In the genomic region with DNA sequence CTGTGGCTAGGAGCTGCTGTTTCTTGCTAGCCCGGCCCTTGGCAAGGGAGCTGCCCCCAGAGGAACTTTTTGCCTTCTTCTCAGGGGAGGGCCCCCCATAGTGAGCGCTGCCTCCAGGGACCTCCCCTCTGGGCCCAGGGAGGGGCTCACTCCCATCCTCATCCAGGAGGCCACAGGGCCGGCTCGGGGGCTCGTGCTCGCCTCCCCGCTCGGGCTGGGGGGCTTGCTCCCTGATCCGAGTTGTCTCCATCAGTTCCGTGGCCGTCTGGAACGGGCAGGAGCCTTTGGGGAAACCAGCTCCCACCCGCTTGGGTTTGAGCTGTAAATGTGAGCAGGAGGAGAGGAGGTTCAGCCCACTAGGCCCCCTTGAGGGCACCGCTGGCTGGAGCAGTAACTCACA, we compare ENCODE assay signal across 21 cellular contexts. TPM values are rescaled to one million over a fixed set of nuclear protein-coding genes. Genes with fewer than 3 reads are reported as not detected.
DNase-seq lines count a peak whose midpoint lies in the region; ATAC-seq, FAIRE-seq and TF ChIP-seq lines count a peak whose summit lies in the region.
"Had no signal": no experiment of that assay in that cellular context is flagged by ENCODE, and none has a peak within 500 bp of the region (broad histone marks: within the 10 kb centered on the region; RNA-seq: fewer than 3 reads in every experiment).

No MANE protein-coding gene starts in this region.

- H3K18ac ChIP-seq in H1 (ENCODE audit: extremely low read depth, low read length), result no peak overlapping the region

- H2BK20ac ChIP-seq in H1 (ENCODE audit: low read length), result no peak overlapping the region

- H2BK5ac ChIP-seq in H1 (ENCODE audit: low read depth, low read length), result no peak overlapping the region

- no peak overlapping the region for H3K4me3 Mint-ChIP-seq in stimulated activated effector memory CD8-positive, alpha-beta T cell treated with anti-CD3 and anti-CD28 coated beads, Interleukin-12 subunit alpha, Interleukin-12 subunit beta, amount 100 ng/mL, for 72 hours
- no peak overlapping the region for H3K4me3 Mint-ChIP-seq in activated naive CD8-positive, alpha-beta T cell treated with anti-CD3 and anti-CD28 coated beads, Interleukin-2, amount 50 U/mL, for 24 hours
- H3K4me3 Mint-ChIP-seq: CD14-positive monocyte; CD4-positive, alpha-beta memory T cell; HFFc6 had no signal

- peak overlapping the region; percentile 66; the same call in 1 of the 2 replicates for H4K8ac ChIP-seq in H1 (ENCODE audit: extremely low read depth, insufficient read depth, low read length)

- peaks cover 19% of the 10 kb centered on the region for H3K36me3 Mint-ChIP-seq in stimulated activated effector memory CD8-positive, alpha-beta T cell treated with anti-CD3 and anti-CD28 coated beads, Interleukin-12 subunit alpha, Interleukin-12 subunit beta, amount 100 ng/mL, for 72 hours
- H3K36me3 Mint-ChIP-seq in activated naive CD8-positive, alpha-beta T cell treated with anti-CD3 and anti-CD28 coated beads, Interleukin-2, amount 50 U/mL, for 24 hours (ENCODE audit: low read depth), result no peaks in the 10 kb centered on the region

- peaks cover 39% of the 10 kb centered on the region for H3K36me3 ChIP-seq in BLaER1
- H3K36me3 ChIP-seq in BLaER1 treated with 17β-estradiol and CSF1 and Interleukin-3, amounts not matched to agents 10 nM and 100 nM, result peaks cover 15 to 67% (median 42%) of the 10 kb centered on the region in 11 experiments
- peaks cover 0 to 3% (median under 1%) of the 10 kb centered on the region in 4 experiments; a peak in 1 of 8 replicates for H3K36me3 ChIP-seq in H1 (ENCODE audit: control insufficient read depth in 2 of 4, insufficient read depth in 4 of 4, low read length in 3 of 4)
- H3K36me3 ChIP-seq: BE2C had no signal

- 92% methylated on average over 11 of the region's 14 CpGs; no CpG with 5 or more reads in 1 of the 2 experiments for WGBS in H1 (ENCODE audit: extremely low coverage in 1 of 2, insufficient coverage in 1 of 2, insufficient read length in 1 of 2, insufficient replicate concordance in 2 of 2, low coverage in 1 of 2, low lambda C conversion rate in 2 of 2, missing lambda C conversion rate in 1 of 2), 2 experiments

- no peaks in the 10 kb centered on the region for H3K9me3 ChIP-seq in BLaER1
- H3K9me3 ChIP-seq in BLaER1 treated with 17β-estradiol and CSF1 and Interleukin-3, amounts not matched to agents 10 nM and 100 nM (replicated peaks in 1 of 11), result no peaks in the 10 kb centered on the region
- H3K9me3 ChIP-seq in H1 (ENCODE audit: insufficient read depth in 2 of 2, low read depth in 1 of 2, low read length in 1 of 2), result no peaks in the 10 kb centered on the region
- H3K9me3 ChIP-seq: BE2C had no signal

- H3K4me1 Mint-ChIP-seq in stimulated activated effector memory CD8-positive, alpha-beta T cell treated with anti-CD3 and anti-CD28 coated beads, Interleukin-12 subunit alpha, Interleukin-12 subunit beta, amount 100 ng/mL, for 72 hours, result peaks cover 8% of the 10 kb centered on the region
- peaks cover 3% of the 10 kb centered on the region for H3K4me1 Mint-ChIP-seq in activated naive CD8-positive, alpha-beta T cell treated with anti-CD3 and anti-CD28 coated beads, Interleukin-2, amount 50 U/mL, for 24 hours

- TF ChIP-seq CTCF in H1 (IDR thresholded peaks at IDR 0.05; ENCODE audit: control extremely low read depth in 1 of 3, insufficient read depth in 1 of 3, low read depth in 1 of 3, low read length in 3 of 3), result peak in 2 of 3 experiments; percentile 0 to 10; a peak in 2 of 4 replicates

- H2AK5ac ChIP-seq in H1 (ENCODE audit: low read depth, low read length), result no peak overlapping the region

- no peaks in the 10 kb centered on the region for H3K79me2 ChIP-seq in H1 (ENCODE audit: control insufficient read depth in 1 of 2, insufficient read depth in 2 of 2, low read length in 2 of 2)

- CTCF ChIA-PET in H1 (lab: Charles Lee; ENCODE audit: partially characterized antibody), result interaction anchor here (0.6 to 59.2 kb wide), 13 partner anchors 10 to 457 kb away, joined by 3 to 2200 read pairs (median 4); partner anchors contain the start of genes RECQL5, SAP30BP and SMIM5

- no peak overlapping the region for H3K4me3 ChIP-seq in BLaER1
- no peak overlapping the region for H3K4me3 ChIP-seq in BLaER1 treated with 17β-estradiol and CSF1 and Interleukin-3, amounts not matched to agents 10 nM and 100 nM
- no peak overlapping the region for H3K4me3 ChIP-seq in H1 (ENCODE audit: extremely low read depth in 1 of 4, insufficient read depth in 2 of 4, low read depth in 3 of 4, low read length in 4 of 4)
- H3K4me3 ChIP-seq: GM12878, GM23248 had no signal

- no peak overlapping the region for H3K4ac ChIP-seq in H1 (replicated peaks; ENCODE audit: insufficient read length, low read depth, low read length)

- H3K27ac ChIP-seq in BLaER1 (peak overlapping the region; percentile 97), H1 (ENCODE audit: low read depth, low read length) (no peak overlapping the region)
- H3K27ac ChIP-seq in BLaER1 treated with 17β-estradiol and CSF1 and Interleukin-3, amounts not matched to agents 10 nM and 100 nM, result peak overlapping the region in 8 of 11 experiments; percentile 1 to 83 (median 34); a peak in 10 of 22 replicates
- H3K27ac ChIP-seq: GM23248 had no signal

- no peaks in the 10 kb centered on the region for H3K23me2 ChIP-seq in H1 (ENCODE audit: low read depth, low read length)

- H3K9me3 Mint-ChIP-seq in stimulated activated effector memory CD8-positive, alpha-beta T cell treated with anti-CD3 and anti-CD28 coated beads, Interleukin-12 subunit alpha, Interleukin-12 subunit beta, amount 100 ng/mL, for 72 hours, result no peaks in the 10 kb centered on the region
- no peaks in the 10 kb centered on the region for H3K9me3 Mint-ChIP-seq in activated naive CD8-positive, alpha-beta T cell treated with anti-CD3 and anti-CD28 coated beads, Interleukin-2, amount 50 U/mL, for 24 hours
- H3K9me3 Mint-ChIP-seq: CD4-positive, alpha-beta memory T cell; HFFc6 had no signal

- H3K4me1 ChIP-seq in BLaER1 (peaks cover 96% of the 10 kb centered on the region), H1 (replicated peaks in 1 of 4; ENCODE audit: control insufficient read depth in 3 of 4, insufficient read depth in 4 of 4, low read length in 3 of 4) (peaks cover 0 to 16% (median 11%) of the 10 kb centered on the region in 4 experiments; a peak in 5 of 7 replicates)
- H3K4me1 ChIP-seq in BLaER1 treated with 17β-estradiol and CSF1 and Interleukin-3, amounts not matched to agents 10 nM and 100 nM, result peaks cover 40 to 93% (median 87%) of the 10 kb centered on the region in 10 experiments

- H3K4me2 ChIP-seq in BLaER1 (peak overlapping the region; percentile 87), H1 (ENCODE audit: insufficient read depth in 1 of 2, low read depth in 2 of 2, low read length in 2 of 2) (no peak overlapping the region)
- H3K4me2 ChIP-seq in BLaER1 treated with 17β-estradiol and CSF1 and Interleukin-3, amounts not matched to agents 10 nM and 100 nM, result peak overlapping the region in 9 of 11 experiments; percentile 9 to 97 (median 90); a peak in 15 of 22 replicates

- no peak for ATAC-seq in stimulated activated effector memory CD8-positive, alpha-beta T cell treated with anti-CD3 and anti-CD28 coated beads, Interleukin-12 subunit alpha, Interleukin-12 subunit beta, amount 100 ng/mL, for 72 hours
- no peak for ATAC-seq in activated naive CD8-positive, alpha-beta T cell treated with anti-CD3 and anti-CD28 coated beads, Interleukin-2, amount 50 U/mL, for 24 hours
- ATAC-seq: GM12878 had no signal

- H3K27ac Mint-ChIP-seq in stimulated activated effector memory CD8-positive, alpha-beta T cell treated with anti-CD3 and anti-CD28 coated beads, Interleukin-12 subunit alpha, Interleukin-12 subunit beta, amount 100 ng/mL, for 72 hours, result peak overlapping the region; percentile 61
- no peak overlapping the region for H3K27ac Mint-ChIP-seq in activated naive CD8-positive, alpha-beta T cell treated with anti-CD3 and anti-CD28 coated beads, Interleukin-2, amount 50 U/mL, for 24 hours
- H3K27ac Mint-ChIP-seq: CD4-positive, alpha-beta memory T cell; HFFc6 had no signal

- FAIRE-seq in H1 (lab: Jason Lieb, UNC), result no peak
- FAIRE-seq: A204.1, GM12878, H54 had no signal

- no peak overlapping the region for H3K56ac ChIP-seq in H1 (replicated peaks; ENCODE audit: insufficient read length, low read depth, low read length)

- TF ChIP-seq POLR2A in H1 (IDR thresholded peaks at IDR 0.05; ENCODE audit: control extremely low read depth in 1 of 2, low read depth in 2 of 2, low read length in 2 of 2), result no peak

- no peaks in the 10 kb centered on the region for H3K79me1 ChIP-seq in H1 (ENCODE audit: low read depth, low read length)

- H4K20me1 ChIP-seq in BLaER1 (peaks cover 10% of the 10 kb centered on the region), H1 (replicated peaks in 1 of 2; ENCODE audit: control insufficient read depth in 1 of 2, insufficient read depth in 2 of 2, low read length in 2 of 2) (peaks cover 0 to 15% of the 10 kb centered on the region in 2 experiments)
- peaks cover 9 to 62% (median 25%) of the 10 kb centered on the region in 11 experiments; a peak in 19 of 22 replicates for H4K20me1 ChIP-seq in BLaER1 treated with 17β-estradiol and CSF1 and Interleukin-3, amounts not matched to agents 10 nM and 100 nM

- no peak overlapping the region for H2BK120ac ChIP-seq in H1 (replicated peaks; ENCODE audit: low read depth, low read length)

- no peak for TF ChIP-seq RAD21 in H1 (IDR thresholded peaks at IDR 0.05 in 1 of 2, conservative IDR thresholded peaks at IDR 0.05 in 1 of 2; ENCODE audit: low read depth in 2 of 2, low read length in 2 of 2)

- H3K27me3 ChIP-seq in BLaER1 (no peaks in the 10 kb centered on the region), H1 (replicated peaks in 1 of 4; ENCODE audit: control insufficient read depth in 3 of 4, extremely low read depth in 1 of 4, insufficient read depth in 3 of 4, low read length in 3 of 4) (no peaks in the 10 kb centered on the region)
- H3K27me3 ChIP-seq in BLaER1 treated with 17β-estradiol and CSF1 and Interleukin-3, amounts not matched to agents 10 nM and 100 nM, result no peaks in the 10 kb centered on the region
- H3K27me3 ChIP-seq: BE2C had no signal

- no peak overlapping the region for H2BK12ac ChIP-seq in H1 (ENCODE audit: low read depth, low read length)

- no peak for TF ChIP-seq EP300 in H1 (IDR thresholded peaks at IDR 0.05; ENCODE audit: borderline replicate concordance in 1 of 2, low read depth in 2 of 2, low read length in 2 of 2)

- no peak overlapping the region for H4K91ac ChIP-seq in H1 (replicated peaks; ENCODE audit: insufficient read length, low read length)

- H2BK15ac ChIP-seq in H1 (ENCODE audit: low read length), result no peak overlapping the region

- no peak overlapping the region for H2AFZ ChIP-seq in H1 (ENCODE audit: low read length)
- H2AFZ ChIP-seq: GM23248 had no signal

- POLR2A ChIA-PET in H1 (lab: Charles Lee; ENCODE audit: partially characterized antibody), result interaction anchor here (0.7 to 2.2 kb wide), 6 partner anchors 9 to 100 kb away, joined by 3 to 8 read pairs (median 4); partner anchors contain the start of gene RECQL5

- H3K23ac ChIP-seq in H1 (ENCODE audit: insufficient read length), result no peak overlapping the region

- H3K9ac ChIP-seq in BLaER1 (peak overlapping the region; percentile 60), H1 (replicated peaks in 1 of 4; ENCODE audit: extremely low read depth in 1 of 4, low read depth in 3 of 4, low read length in 3 of 4) (no peak overlapping the region)
- peak overlapping the region in 8 of 11 experiments; percentile 15 to 72 (median 31); a peak in 10 of 22 replicates for H3K9ac ChIP-seq in BLaER1 treated with 17β-estradiol and CSF1 and Interleukin-3, amounts not matched to agents 10 nM and 100 nM
- H3K9ac ChIP-seq: GM23248 had no signal

- H3K27me3 Mint-ChIP-seq in activated naive CD8-positive, alpha-beta T cell treated with anti-CD3 and anti-CD28 coated beads, Interleukin-2, amount 50 U/mL, for 24 hours, result no peaks in the 10 kb centered on the region
- H3K27me3 Mint-ChIP-seq: CD4-positive, alpha-beta memory T cell had no signal

- H4K5ac ChIP-seq in H1 (ENCODE audit: insufficient read length, low read depth, low read length), result no peak overlapping the region

- H3K14ac ChIP-seq in H1 (ENCODE audit: insufficient read length), result no peak overlapping the region

- no peak for DNase-seq in H1 (ENCODE audit: low read depth in 1 of 2, low spot score in 2 of 2)
- DNase-seq in stimulated activated effector memory CD8-positive, alpha-beta T cell treated with anti-CD3 and anti-CD28 coated beads, Interleukin-12 subunit alpha, Interleukin-12 subunit beta, amount 100 ng/mL, for 72 hours (ENCODE audit: low spot score in 2 of 2), result no peak
- DNase-seq in GDM1 (lab: John Stamatoyannopoulos, UW), result no peak
- no peak for DNase-seq in activated naive CD8-positive, alpha-beta T cell treated with anti-CD3 and anti-CD28 coated beads, Interleukin-2, amount 50 U/mL, for 24 hours
- DNase-seq in stimulated activated CD8-positive, alpha-beta memory T cell treated with anti-CD3 and anti-CD28 coated beads, Interleukin-4, amount 100 ng/mL, for 48 hours, result no peak
- DNase-seq: ACHN; BE2C; CD4-positive, alpha-beta memory T cell; DMS153; DMS79; GM23248; HCEC 1CT; HFFc6; KG1 had no signal

RNA-seq across cellular contexts. Expression of gene SMIM5, which starts 4.1 kb away (rescaled TPM):
- total RNA-seq in H1 (2021; fragmentation: NEBNext Ultra II Directional; extraction: Animal tissue kit (Norgen Biotek cat#: 25700)), result not detected in 2 replicates
- polyA plus RNA-seq in H1 (2011; rRNA removed), result not detected in 2 replicates
- polyA plus RNA-seq in H1 (2011; cell fraction: cytosol; rRNA removed), result not detected
- 0.14 TPM for polyA plus RNA-seq in H1 (2011; cell fraction: nucleus; rRNA removed)
- polyA plus RNA-seq in H1 (2012, experiment 1 of 2), result 0.07 to 0.79 TPM (median 0.30 TPM) in 4 replicates
- polyA plus RNA-seq in H1 (2012, experiment 2 of 2), result 0.08 TPM
- polyA plus RNA-seq in H1 (2013, experiment 1 of 2), result not detected
- not detected for polyA plus RNA-seq in H1 (2013, experiment 2 of 2)
- polyA minus RNA-seq in H1 (2011; rRNA and poly(A)+ RNA removed), result not detected in 2 replicates
- not detected for polyA minus RNA-seq in H1 (2011; cell fraction: cytosol; rRNA and poly(A)+ RNA removed)
- polyA minus RNA-seq in H1 (2011; cell fraction: nucleus; rRNA and poly(A)+ RNA removed), result not detected
- total RNA-seq: CD4-positive, alpha-beta memory T cell; Daoy; GM12878; GM23248 had no signal
- polyA plus RNA-seq: CD4-positive, alpha-beta memory T cell had no signal

RNA-seq across cellular contexts. Expression of gene RECQL5, which starts 37.8 kb away (rescaled TPM):
- 40.7 and 41.1 TPM in 2 replicates for total RNA-seq in H1 (2021; fragmentation: NEBNext Ultra II Directional; extraction: Animal tissue kit (Norgen Biotek cat#: 25700))
- polyA plus RNA-seq in H1 (2011; rRNA removed), result 15.1 and 34.9 TPM in 2 replicates
- polyA plus RNA-seq in H1 (2011; cell fraction: cytosol; rRNA removed), result 32.7 TPM
- 166 TPM for polyA plus RNA-seq in H1 (2011; cell fraction: nucleus; rRNA removed)
- 29.1 to 42.9 TPM (median 40.6 TPM) in 4 replicates for polyA plus RNA-seq in H1 (2012, experiment 1 of 2)
- polyA plus RNA-seq in H1 (2012, experiment 2 of 2), result 39.8 TPM
- polyA plus RNA-seq in H1 (2013, experiment 1 of 2), result 27.4 TPM
- 25.6 TPM for polyA plus RNA-seq in H1 (2013, experiment 2 of 2)
- 34.6 and 39.9 TPM in 2 replicates for polyA minus RNA-seq in H1 (2011; rRNA and poly(A)+ RNA removed)
- polyA minus RNA-seq in H1 (2011; cell fraction: cytosol; rRNA and poly(A)+ RNA removed), result 35.7 TPM
- 79.5 TPM for polyA minus RNA-seq in H1 (2011; cell fraction: nucleus; rRNA and poly(A)+ RNA removed)

RNA-seq across cellular contexts. Expression of gene SAP30BP, which starts 38.0 kb away (rescaled TPM):
- total RNA-seq in H1 (2021; fragmentation: NEBNext Ultra II Directional; extraction: Animal tissue kit (Norgen Biotek cat#: 25700)), result 79.9 and 81.5 TPM in 2 replicates
- 63.3 and 82.1 TPM in 2 replicates for polyA plus RNA-seq in H1 (2011; rRNA removed)
- 88.6 TPM for polyA plus RNA-seq in H1 (2011; cell fraction: cytosol; rRNA removed)
- 167 TPM for polyA plus RNA-seq in H1 (2011; cell fraction: nucleus; rRNA removed)
- polyA plus RNA-seq in H1 (2012, experiment 1 of 2), result 60.3 to 81.1 TPM (median 73.3 TPM) in 4 replicates
- polyA plus RNA-seq in H1 (2012, experiment 2 of 2), result 72.8 TPM
- 55.3 TPM for polyA plus RNA-seq in H1 (2013, experiment 1 of 2)
- 51.7 TPM for polyA plus RNA-seq in H1 (2013, experiment 2 of 2)
- polyA minus RNA-seq in H1 (2011; rRNA and poly(A)+ RNA removed), result 44.8 and 47.0 TPM in 2 replicates
- polyA minus RNA-seq in H1 (2011; cell fraction: cytosol; rRNA and poly(A)+ RNA removed), result 35.2 TPM
- polyA minus RNA-seq in H1 (2011; cell fraction: nucleus; rRNA and poly(A)+ RNA removed), result 50.9 TPM

RNA-seq across cellular contexts. Expression of gene MYO15B, which starts 41.6 kb away (rescaled TPM):
- total RNA-seq in H1 (2021; fragmentation: NEBNext Ultra II Directional; extraction: Animal tissue kit (Norgen Biotek cat#: 25700)), result 11.2 and 13.8 TPM in 2 replicates
- 7.1 and 15.1 TPM in 2 replicates for polyA plus RNA-seq in H1 (2011; rRNA removed)
- polyA plus RNA-seq in H1 (2011; cell fraction: cytosol; rRNA removed), result 12.4 TPM
- polyA plus RNA-seq in H1 (2011; cell fraction: nucleus; rRNA removed), result 107 TPM
- polyA plus RNA-seq in H1 (2012, experiment 1 of 2), result 9.4 to 17.6 TPM (median 14.5 TPM) in 4 replicates
- polyA plus RNA-seq in H1 (2012, experiment 2 of 2), result 5.4 TPM
- 5.8 TPM for polyA plus RNA-seq in H1 (2013, experiment 1 of 2)
- 4.9 TPM for polyA plus RNA-seq in H1 (2013, experiment 2 of 2)
- polyA minus RNA-seq in H1 (2011; rRNA and poly(A)+ RNA removed), result 4.1 and 7.9 TPM in 2 replicates
- 12.5 TPM for polyA minus RNA-seq in H1 (2011; cell fraction: cytosol; rRNA and poly(A)+ RNA removed)
- polyA minus RNA-seq in H1 (2011; cell fraction: nucleus; rRNA and poly(A)+ RNA removed), result 40.4 TPM

Comparison
In these comparisons a context has a peak if more than half of its experiments do, and no peak if none do; other contexts are left out.
1. H3K4me2 ChIP-seq: peak in BLaER1 (single experiment) and BLaER1 treated with 17β-estradiol and CSF1 and Interleukin-3, amounts not matched to agents 10 nM and 100 nM (9 of 11); none in H1 (0 of 2).
2. H3K9ac ChIP-seq: peak in BLaER1 (single experiment) and BLaER1 treated with 17β-estradiol and CSF1 and Interleukin-3, amounts not matched to agents 10 nM and 100 nM (8 of 11); none in H1 (0 of 4).